Comparison of ENCODE assay signal across 1 cellular context in the genomic region with DNA sequence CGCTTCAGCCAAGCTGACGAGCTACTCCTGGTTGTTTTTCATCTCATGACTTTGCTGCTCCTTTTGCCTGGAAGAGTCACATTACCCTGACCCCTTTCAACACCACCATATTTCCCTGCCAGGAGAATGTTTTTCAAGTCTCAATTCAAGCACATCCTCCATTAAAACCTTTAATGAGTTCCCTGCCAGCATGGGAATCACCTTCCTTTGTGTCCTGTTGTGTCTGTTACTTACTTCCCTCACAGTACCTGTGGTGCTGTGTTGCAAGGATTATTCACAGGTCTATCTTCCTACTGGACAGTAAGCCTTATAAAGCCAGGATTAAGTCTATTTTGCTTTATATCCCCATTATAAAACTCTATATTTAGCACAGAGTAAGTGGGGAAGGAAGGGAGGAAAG.
TF ChIP-seq lines count a peak whose summit lies in the region.

No MANE protein-coding gene starts in this region.

TF ChIP-seq in WTC11, 78 proteins besides CTCF, POLR2A, EP300 and RAD21:
- TF ChIP-seq USF2 (CRISPR knock-in tag; IDR thresholded peaks at IDR 0.05) (0 out of 2 replicates have a peak, but pooled peaks have one; percentile 13), ATF1 (CRISPR knock-in tag; IDR thresholded peaks at IDR 0.05) (no peak), ETV6 (CRISPR knock-in tag; IDR thresholded peaks at IDR 0.05) (peak; percentile 87)
